In genomic region chr17:34980681-34981537, GRCh38 we compare ENCODE assay signal across 8 cellular contexts. TPM values are rescaled to one million over a fixed set of nuclear protein-coding genes. Genes with fewer than 3 reads are reported as not detected.
A peak's percentile ranks its signal among the peaks of the same experiment; 100 is the strongest.
DNase-seq lines count a peak whose midpoint lies in the region; ATAC-seq lines count a peak whose summit lies in the region.

No MANE protein-coding gene starts in this region.

- H3K4ac ChIP-seq in mesendoderm (ENCODE audit: low read depth, low read length), result peak overlapping the region; percentile 58

- peak overlapping the region; percentile 95 for H4K8ac ChIP-seq in mesendoderm (ENCODE audit: low read depth, low read length)

- no peak overlapping the region for H4K5ac ChIP-seq in mesendoderm (ENCODE audit: low read length)

- H4K20me1 ChIP-seq in BLaER1, result no peaks in the 10 kb centered on the region

- no peak overlapping the region for H3K23ac ChIP-seq in mesendoderm (ENCODE audit: low read length)

- no peaks in the 10 kb centered on the region for H3K9me3 ChIP-seq in BLaER1
- H3K9me3 ChIP-seq in effector memory CD4-positive, alpha-beta T cell (ENCODE audit: control insufficient read depth, low read length), result no peaks in the 10 kb centered on the region

- peak overlapping the region; percentile 20 for H2BK15ac ChIP-seq in mesendoderm (replicated peaks; ENCODE audit: low read depth)

- peaks cover 10% of the 10 kb centered on the region for H3K79me1 ChIP-seq in mesendoderm (ENCODE audit: low read length)

- ATAC-seq in GM19023 (IDR thresholded peaks at IDR 0.05; ENCODE audit: unreplicated experiment) (peak; percentile 89), HG03175 (IDR thresholded peaks at IDR 0.05; ENCODE audit: unreplicated experiment) (peak; percentile 80)

- H3K9ac ChIP-seq in BLaER1 (peak overlapping the region; percentile 98), mesendoderm (ENCODE audit: low read length) (peak overlapping the region; percentile 95)

- H3K27me3 ChIP-seq in BLaER1, result no peaks in the 10 kb centered on the region
- H3K27me3 ChIP-seq in effector memory CD4-positive, alpha-beta T cell (replicated peaks; ENCODE audit: control insufficient read depth, insufficient read depth, low read length, poor library complexity, severe bottlenecking), result no peaks in the 10 kb centered on the region
- H3K27me3 ChIP-seq in mesendoderm (ENCODE audit: insufficient read depth, low read length, poor library complexity), result no peaks in the 10 kb centered on the region

- H3K4me1 ChIP-seq in BLaER1 (peaks cover 32% of the 10 kb centered on the region), mesendoderm (ENCODE audit: control insufficient read depth, low read depth, low read length) (no peaks in the 10 kb centered on the region)
- peaks cover 6% of the 10 kb centered on the region for H3K4me1 ChIP-seq in effector memory CD4-positive, alpha-beta T cell (ENCODE audit: control insufficient read depth, insufficient read depth, low read length, poor library complexity, severe bottlenecking)

- peak overlapping the region; percentile 97 for H3K18ac ChIP-seq in mesendoderm (ENCODE audit: low read length)

- H3K27ac ChIP-seq in BLaER1 (peak overlapping the region; percentile 99), mesendoderm (ENCODE audit: low read depth, low read length) (peak overlapping the region; percentile 99)
- H3K27ac ChIP-seq in effector memory CD4-positive, alpha-beta T cell (ENCODE audit: insufficient read depth, low read length, poor library complexity, severe bottlenecking), result peak overlapping the region; percentile 98

- H3K4me3 ChIP-seq in BLaER1 (peak overlapping the region; percentile 92), mesendoderm (ENCODE audit: low read length) (peak overlapping the region; percentile 75)
- peak overlapping the region; percentile 93 for H3K4me3 ChIP-seq in effector memory CD4-positive, alpha-beta T cell (ENCODE audit: insufficient read depth, low read depth, low read length, poor library complexity, severe bottlenecking)

- peak overlapping the region; percentile 47 for H2BK120ac ChIP-seq in mesendoderm (ENCODE audit: low read depth, low read length)

- H3K36me3 ChIP-seq in BLaER1 (peaks cover 31% of the 10 kb centered on the region), mesendoderm (ENCODE audit: control insufficient read depth, insufficient read depth, low read length) (peaks cover 3% of the 10 kb centered on the region)
- peaks cover 6% of the 10 kb centered on the region for H3K36me3 ChIP-seq in effector memory CD4-positive, alpha-beta T cell (ENCODE audit: control insufficient read depth, insufficient read depth, low read length)

- H3K4me2 ChIP-seq in BLaER1 (peak overlapping the region; percentile 87), mesendoderm (ENCODE audit: low read length) (peak overlapping the region; percentile 98)

- no CpG with 5 or more reads among the region's 69 CpGs for WGBS in mesendoderm (ENCODE audit: extremely low coverage, insufficient coverage, low lambda C conversion rate)

- peaks cover 19% of the 10 kb centered on the region for H3K79me2 ChIP-seq in mesendoderm (ENCODE audit: control insufficient read depth, insufficient read depth, low read length)

- H2AK5ac ChIP-seq in mesendoderm (ENCODE audit: low read length), result no peak overlapping the region

- DNase-seq in NCI-H510A (lab: John Stamatoyannopoulos, UW) (peak; percentile 51), mesendoderm (peak; percentile 90)
- peak; percentile 63 to 71 for DNase-seq in activated CD4-positive, alpha-beta T cell treated with anti-CD3 and anti-CD28 coated beads, Interleukin-2, amount 50 U/mL, for 48 hours
- DNase-seq in effector memory CD4-positive, alpha-beta T cell, result peak; percentile 37 to 71 (median 52)
- peak; percentile 83 for DNase-seq in stimulated activated CD8-positive, alpha-beta memory T cell treated with anti-CD3 and anti-CD28 coated beads, Interleukin-12 subunit alpha, Interleukin-12 subunit beta, amount 100 ng/mL, for 4 hours (ENCODE audit: low read depth)

- peak overlapping the region; percentile 96 for H3K56ac ChIP-seq in mesendoderm (ENCODE audit: low read length)

- H2BK5ac ChIP-seq in mesendoderm (ENCODE audit: low read length), result peak overlapping the region; percentile 41

RNA-seq across cellular contexts. Expression of gene LIG3, which starts 0.6 kb away (rescaled TPM):
- polyA plus RNA-seq in mesendoderm (2013, experiment 1 of 2), result 42.3 TPM
- 42.2 TPM for polyA plus RNA-seq in mesendoderm (2013, experiment 2 of 2)

RNA-seq across cellular contexts. Expression of gene ZNF830, which starts 19.6 kb away (rescaled TPM):
- 9.2 TPM for polyA plus RNA-seq in mesendoderm (2013, experiment 1 of 2)
- 9.9 TPM for polyA plus RNA-seq in mesendoderm (2013, experiment 2 of 2)

RNA-seq across cellular contexts. Expression of gene CCT6B, which starts 19.6 kb away (rescaled TPM):
- 0.84 TPM for polyA plus RNA-seq in mesendoderm (2013, experiment 1 of 2)
- polyA plus RNA-seq in mesendoderm (2013, experiment 2 of 2), result 0.83 TPM

Comparison
In these comparisons a context has a peak if more than half of its experiments do, and no peak if none do; other contexts are left out.
1. Peak in every context shown above with its lines: DNase-seq, ATAC-seq, H3K4me3 ChIP-seq and H3K27ac ChIP-seq.